ENCODE assay signal across 10 cellular contexts in genomic region chr22:28647216-28647615, GRCh38. TPM values are rescaled to one million over a fixed set of nuclear protein-coding genes. Genes with fewer than 3 reads are reported as not detected.
"Had no signal": no experiment of that assay in that cellular context is flagged by ENCODE, and none has a peak within 500 bp of the region (broad histone marks: within the 10 kb centered on the region; RNA-seq: fewer than 3 reads in every experiment).

No MANE protein-coding gene starts in this region.

- H2AFZ ChIP-seq: GM23248 had no signal

- H3K27ac ChIP-seq: GM23248, KMS-11 had no signal

- FAIRE-seq: HTR-8/SVneo had no signal

- DNase-seq: GM23248, GOT3, H7, HFFc6, KBM-7 had no signal

- H3K4me3 ChIP-seq: GM23248, HAP-1 had no signal

- H3K9me3 ChIP-seq: HAP-1 had no signal

- H3K9ac ChIP-seq: GM23248, KMS-11 had no signal

- H3K4me2 ChIP-seq: KMS-11 had no signal

- ATAC-seq: HCT116 had no signal

- H3K36me3 ChIP-seq: HAP-1 had no signal

RNA-seq across cellular contexts. Expression of gene TTC28, which starts 32.4 kb away (rescaled TPM):
- total RNA-seq: HT-29 had no signal
